28 cellular contexts compared by ENCODE assay signal in the genomic region with DNA sequence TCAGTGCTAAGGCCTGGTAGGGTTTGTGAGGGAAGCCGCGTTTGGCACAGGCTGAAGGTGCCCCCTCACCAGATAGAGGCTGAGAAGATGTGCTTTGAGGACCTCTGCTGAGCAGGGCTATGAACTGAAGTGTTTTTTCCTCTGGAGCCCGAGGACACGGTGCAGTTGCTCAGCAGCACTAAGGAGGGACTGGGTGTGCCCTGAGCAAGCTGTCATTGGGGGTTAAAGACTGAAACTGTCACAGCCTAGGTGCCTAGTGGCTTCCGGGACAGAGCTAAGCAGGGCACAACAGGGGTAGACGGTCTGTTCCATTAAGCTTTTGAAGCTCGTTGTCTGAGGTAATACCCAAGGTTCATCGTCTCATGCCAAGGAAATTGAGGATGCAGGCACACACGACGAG. TPM values are rescaled to one million over a fixed set of nuclear protein-coding genes. Genes with fewer than 3 reads are reported as not detected.
A peak's percentile ranks its signal among the peaks of the same experiment; 100 is the strongest.
DNase-seq lines count a peak whose midpoint lies in the region; ATAC-seq, FAIRE-seq and TF ChIP-seq lines count a peak whose summit lies in the region.
"Had no signal": no experiment of that assay in that cellular context is flagged by ENCODE, and none has a peak within 500 bp of the region (broad histone marks: within the 10 kb centered on the region; RNA-seq: fewer than 3 reads in every experiment).

No MANE protein-coding gene starts in this region.

- H2AK5ac ChIP-seq in H1 (ENCODE audit: low read depth, low read length) = 0 out of 2 replicates have a peak overlapping the region, but pooled peaks have one; percentile 56

- POLR2A ChIA-PET in H1 (lab: Charles Lee; ENCODE audit: partially characterized antibody) = interaction anchor here (1.0 to 1.5 kb wide), 2 partner anchors 26 to 85 kb away, joined by 3 read pairs; no protein-coding TSS in a partner anchor

- intact Hi-C loops in mucosa of descending colon (cut with DNase I, micrococcal nuclease) = loop anchor here in 1 of 2 donors (5.0 kb wide), 1 partner anchor 87 kb away; no protein-coding TSS in a partner anchor

- peak overlapping the region; percentile 80 for H2AFZ ChIP-seq in MM.1S (ENCODE audit: low read length)
- peak overlapping the region; percentile 73; the same call in 1 of the 2 replicates for H2AFZ ChIP-seq in H1 (ENCODE audit: low read length)

- H3F3A ChIP-seq in MM.1S (ENCODE audit: insufficient read depth, low read length) = peaks cover 3% of the 10 kb centered on the region; the same call in 1 of the 2 replicates

- no peak overlapping the region for H2BK20ac ChIP-seq in H1 (ENCODE audit: low read length)

- H3K79me1 ChIP-seq in H1 (ENCODE audit: low read depth, low read length) = no peaks in the 10 kb centered on the region

- no peaks in the 10 kb centered on the region for H3K9me2 ChIP-seq in MM.1S (replicated peaks; ENCODE audit: insufficient read depth, low read length)

- DNase-seq in MM.1S (peak; percentile 68), H1 (ENCODE audit: low read depth in 1 of 2, low spot score in 2 of 2) (no peak), mucosa of descending colon (peak in 2 of 3 donors; percentile 48 to 57), suprapubic skin (ENCODE audit: low spot score in 2 of 2) (no peak), NCI-H2029 treated with DMSO at 0.1 percent for 48 hours (lab: John Stamatoyannopoulos, UW) (no peak)
- DNase-seq in activated CD4-positive, CD25-positive, alpha-beta regulatory T cell treated with anti-CD3 and anti-CD28 coated beads, Interleukin-2, amount 50 U/mL, for 72 hours = no peak
- DNase-seq: activated CD4-positive, alpha-beta T cell treated with anti-CD3 and anti-CD28 coated beads for 48 hours; activated effector memory CD4-positive, alpha-beta T cell treated with anti-CD3 and anti-CD28 coated beads, Interleukin-2, amount 50 U/mL, for 16 hours; anterior cingulate cortex; BE2C; EL; midbrain; natural killer cell; NCI-H1436; NCI-H2081 treated with DMSO at 0.1 percent for 48 hours; NCI-H2227 treated with DMSO at 0.1 percent for 48 hours; NCI-H526 treated with DMSO at 0.1 percent for 48 hours; occipital lobe; stimulated activated CD4-positive, alpha-beta T cell treated with anti-CD3 and anti-CD28 coated beads, Interleukin-2, amount 100 ng/mL, for 24 hours had no signal

- FAIRE-seq in H1 (lab: Jason Lieb, UNC) = no peak
- FAIRE-seq: islet of Langerhans had no signal

- no peaks in the 10 kb centered on the region for H3K23me2 ChIP-seq in H1 (ENCODE audit: low read depth, low read length)

- H3K14ac ChIP-seq in H1 (ENCODE audit: insufficient read length) = no peak overlapping the region

- WGBS in H1 (ENCODE audit: extremely low coverage in 1 of 2, insufficient coverage in 1 of 2, insufficient read length in 1 of 2, insufficient replicate concordance in 2 of 2, low coverage in 1 of 2, low lambda C conversion rate in 2 of 2, missing lambda C conversion rate in 1 of 2), 2 experiments = 84% methylated on average over 10 of the region's 10 CpGs; no CpG with 5 or more reads in 1 of the 2 experiments
- WGBS in suprapubic skin = 64% methylated on average over 10 of the region's 10 CpGs

- H4K91ac ChIP-seq in H1 (replicated peaks; ENCODE audit: insufficient read length, low read length) = peak overlapping the region; percentile 20

- no peak for TF ChIP-seq RAD21 in H1 (IDR thresholded peaks at IDR 0.05 in 1 of 2, conservative IDR thresholded peaks at IDR 0.05 in 1 of 2; ENCODE audit: low read depth in 2 of 2, low read length in 2 of 2)

- H4K5ac ChIP-seq in H1 (ENCODE audit: insufficient read length, low read depth, low read length) = no peak overlapping the region

- H3K9ac ChIP-seq in MM.1S (ENCODE audit: low read length) (peak overlapping the region; percentile 40; the same call in 1 of the 2 replicates), H1 (replicated peaks in 1 of 4; ENCODE audit: extremely low read depth in 1 of 4, low read depth in 3 of 4, low read length in 3 of 4) (no peak overlapping the region; a peak in 1 of 7 replicates)

- H3K4me1 ChIP-seq in MM.1S (ENCODE audit: low read length) = peaks cover 10% of the 10 kb centered on the region
- H3K4me1 ChIP-seq in H1 (replicated peaks in 1 of 4; ENCODE audit: control insufficient read depth in 3 of 4, insufficient read depth in 4 of 4, low read length in 3 of 4) = peaks cover 0 to 17% (median 7%) of the 10 kb centered on the region in 4 experiments; a peak in 6 of 7 replicates
- H3K4me1 ChIP-seq in mucosa of descending colon (ENCODE audit: low read depth) = peaks cover 12% of the 10 kb centered on the region
- peaks cover 45% of the 10 kb centered on the region for H3K4me1 ChIP-seq in suprapubic skin
- H3K4me1 ChIP-seq: BE2C, breast epithelium had no signal

- H3K4me2 ChIP-seq in MM.1S (ENCODE audit: low read depth, low read length) = peak overlapping the region; percentile 91
- peak overlapping the region in 1 of 2 experiments; percentile 27; a peak in 1 of 4 replicates for H3K4me2 ChIP-seq in H1 (ENCODE audit: insufficient read depth in 1 of 2, low read depth in 2 of 2, low read length in 2 of 2)
- H3K4me2 ChIP-seq: smooth muscle cell had no signal

- H4K8ac ChIP-seq in H1 (ENCODE audit: extremely low read depth, insufficient read depth, low read length) = no peak overlapping the region

- peak overlapping the region; percentile 40 for H2BK120ac ChIP-seq in H1 (replicated peaks; ENCODE audit: low read depth, low read length)

- peak; percentile 87 for ATAC-seq in mucosa of descending colon
- ATAC-seq in GM21367 (IDR thresholded peaks at IDR 0.05; ENCODE audit: unreplicated experiment) = no peak
- ATAC-seq: natural killer cell, Right ventricle myocardium inferior had no signal

- no peaks in the 10 kb centered on the region for H3K79me2 ChIP-seq in MM.1S (ENCODE audit: low read length)
- no peaks in the 10 kb centered on the region for H3K79me2 ChIP-seq in H1 (ENCODE audit: control insufficient read depth in 1 of 2, insufficient read depth in 2 of 2, low read length in 2 of 2)

- H2BK15ac ChIP-seq in H1 (ENCODE audit: low read length) = peak overlapping the region; percentile 48; the same call in 1 of the 2 replicates

- no peak overlapping the region for H2BK5ac ChIP-seq in H1 (ENCODE audit: low read depth, low read length)

- H3K27me3 ChIP-seq in MM.1S (replicated peaks; ENCODE audit: insufficient read depth, low read length) (peaks cover 52% of the 10 kb centered on the region), H1 (replicated peaks in 1 of 4; ENCODE audit: control insufficient read depth in 3 of 4, extremely low read depth in 1 of 4, insufficient read depth in 3 of 4, low read length in 3 of 4) (no peaks in the 10 kb centered on the region), suprapubic skin (peaks cover 17% of the 10 kb centered on the region)
- H3K27me3 ChIP-seq: breast epithelium had no signal

- H3K18ac ChIP-seq in H1 (ENCODE audit: extremely low read depth, low read length) = peak overlapping the region; percentile 44; the same call in 1 of the 2 replicates

- TF ChIP-seq POLR2A in H1 (IDR thresholded peaks at IDR 0.05; ENCODE audit: control extremely low read depth in 1 of 2, low read depth in 2 of 2, low read length in 2 of 2) (no peak), suprapubic skin (IDR thresholded peaks at IDR 0.05) (no peak)

- H4K20me1 ChIP-seq in MM.1S (ENCODE audit: insufficient read depth, low read length) (no peaks in the 10 kb centered on the region), H1 (replicated peaks in 1 of 2; ENCODE audit: control insufficient read depth in 1 of 2, insufficient read depth in 2 of 2, low read length in 2 of 2) (no peaks in the 10 kb centered on the region)

- H3K9me3 ChIP-seq in MM.1S (replicated peaks; ENCODE audit: insufficient read depth, low read length) (no peaks in the 10 kb centered on the region), H1 (ENCODE audit: insufficient read depth in 2 of 2, low read depth in 1 of 2, low read length in 1 of 2) (no peaks in the 10 kb centered on the region), mucosa of descending colon (no peaks in the 10 kb centered on the region), suprapubic skin (no peaks in the 10 kb centered on the region)
- H3K9me3 ChIP-seq: BE2C, breast epithelium, HAP-1, thoracic aorta had no signal

- no peak overlapping the region for H3K56ac ChIP-seq in H1 (replicated peaks; ENCODE audit: insufficient read length, low read depth, low read length)

- peak overlapping the region; percentile 32; the same call in 1 of the 2 replicates for H3K27ac ChIP-seq in MM.1S (ENCODE audit: low read length)
- no peak overlapping the region for H3K27ac ChIP-seq in H1 (ENCODE audit: low read depth, low read length)
- peak overlapping the region; percentile 67 for H3K27ac ChIP-seq in suprapubic skin
- H3K27ac ChIP-seq: thoracic aorta had no signal

- H2BK12ac ChIP-seq in H1 (ENCODE audit: low read depth, low read length) = peak overlapping the region; percentile 5; the same call in 1 of the 2 replicates

- no peak overlapping the region for H3K4ac ChIP-seq in H1 (replicated peaks; ENCODE audit: insufficient read length, low read depth, low read length)

- no peak for TF ChIP-seq CTCF in MM.1S (IDR thresholded peaks at IDR 0.05; ENCODE audit: low read length)
- TF ChIP-seq CTCF in H1 (IDR thresholded peaks at IDR 0.05; ENCODE audit: control extremely low read depth in 1 of 3, insufficient read depth in 1 of 3, low read depth in 1 of 3, low read length in 3 of 3) = no peak
- no peak for TF ChIP-seq CTCF in mucosa of descending colon (IDR thresholded peaks at IDR 0.05)
- TF ChIP-seq CTCF in suprapubic skin (IDR thresholded peaks at IDR 0.05) = no peak

- no peak overlapping the region for H3K23ac ChIP-seq in H1 (ENCODE audit: insufficient read length)

- CTCF ChIA-PET in H1 (lab: Charles Lee; ENCODE audit: partially characterized antibody) = interaction anchor here (0.6 to 17.7 kb wide), 12 partner anchors 8 to 118 kb away, joined by 3 to 434 read pairs (median 4); partner anchors contain the start of genes ASGR1 and SLC16A11

- H3K4me3 ChIP-seq in MM.1S (ENCODE audit: low read length) = peak overlapping the region; percentile 46
- no peak overlapping the region for H3K4me3 ChIP-seq in H1 (ENCODE audit: extremely low read depth in 1 of 4, insufficient read depth in 2 of 4, low read depth in 3 of 4, low read length in 4 of 4)
- no peak overlapping the region for H3K4me3 ChIP-seq in mucosa of descending colon
- no peak overlapping the region for H3K4me3 ChIP-seq in suprapubic skin
- H3K4me3 ChIP-seq: breast epithelium, HAP-1, smooth muscle cell, thoracic aorta had no signal

- H3K36me3 ChIP-seq in MM.1S (replicated peaks; ENCODE audit: insufficient read depth, low read length) (no peaks in the 10 kb centered on the region), H1 (ENCODE audit: control insufficient read depth in 2 of 4, insufficient read depth in 4 of 4, low read length in 3 of 4) (no peaks in the 10 kb centered on the region), mucosa of descending colon (ENCODE audit: low read depth) (no peaks in the 10 kb centered on the region), suprapubic skin (no peaks in the 10 kb centered on the region)
- H3K36me3 ChIP-seq: BE2C, breast epithelium, HAP-1, thoracic aorta had no signal

- TF ChIP-seq EP300 in H1 (IDR thresholded peaks at IDR 0.05; ENCODE audit: borderline replicate concordance in 1 of 2, low read depth in 2 of 2, low read length in 2 of 2) (no peak), suprapubic skin (IDR thresholded peaks at IDR 0.05) (no peak)

RNA-seq across cellular contexts. Expression of gene ASGR2, which starts 24.8 kb away (rescaled TPM):
- total RNA-seq in H1 (2021; fragmentation: NEBNext Ultra II Directional; extraction: Animal tissue kit (Norgen Biotek cat#: 25700)) = not detected in 2 replicates
- polyA plus RNA-seq in H1 (2011; rRNA removed) = 0.61 and 0.91 TPM in 2 replicates
- 0.49 TPM for polyA plus RNA-seq in H1 (2011; cell fraction: cytosol; rRNA removed)
- polyA plus RNA-seq in H1 (2011; cell fraction: nucleus; rRNA removed) = 0.51 TPM
- 0.52 to 0.74 TPM (median 0.57 TPM) in 3 of 4 replicates, not detected in the other for polyA plus RNA-seq in H1 (2012, experiment 1 of 2)
- not detected for polyA plus RNA-seq in H1 (2012, experiment 2 of 2)
- 0.20 TPM for polyA plus RNA-seq in H1 (2013, experiment 1 of 2)
- 0.11 TPM for polyA plus RNA-seq in H1 (2013, experiment 2 of 2)
- polyA minus RNA-seq in H1 (2011; rRNA and poly(A)+ RNA removed) = not detected in 2 replicates
- polyA minus RNA-seq in H1 (2011; cell fraction: cytosol; rRNA and poly(A)+ RNA removed) = not detected
- not detected for polyA minus RNA-seq in H1 (2011; cell fraction: nucleus; rRNA and poly(A)+ RNA removed)
- total RNA-seq in mucosa of descending colon (under 1 TPM in 1 of 3 donors, not detected in 2; 0.96 TPM), suprapubic skin (10 to 100 TPM in 1 of 4 donors, 1 to 10 TPM in 3; 3.4 to 11.8 (median 6.8) TPM)
- total RNA-seq: occipital lobe; renal cortical epithelial cell; smooth muscle cell; T-helper 2 cell treated with Interferon-gamma antibody and Interleukin-4, amounts not matched to agents 100 ng/mL and 5 ng/mL, for 36 hours had no signal

RNA-seq across cellular contexts. Expression of gene ASGR1, which starts 39.8 kb away (rescaled TPM):
- 8.6 and 10.8 TPM in 2 replicates for total RNA-seq in H1 (2021; fragmentation: NEBNext Ultra II Directional; extraction: Animal tissue kit (Norgen Biotek cat#: 25700))
- polyA plus RNA-seq in H1 (2011; rRNA removed) = 14.5 and 16.1 TPM in 2 replicates
- polyA plus RNA-seq in H1 (2011; cell fraction: cytosol; rRNA removed) = 16.1 TPM
- 29.5 TPM for polyA plus RNA-seq in H1 (2011; cell fraction: nucleus; rRNA removed)
- polyA plus RNA-seq in H1 (2012, experiment 1 of 2) = 7.0 to 16.3 TPM (median 14.5 TPM) in 4 replicates
- polyA plus RNA-seq in H1 (2012, experiment 2 of 2) = 11.2 TPM
- polyA plus RNA-seq in H1 (2013, experiment 1 of 2) = 9.1 TPM
- 8.6 TPM for polyA plus RNA-seq in H1 (2013, experiment 2 of 2)
- polyA minus RNA-seq in H1 (2011; rRNA and poly(A)+ RNA removed) = 3.9 and 4.1 TPM in 2 replicates
- polyA minus RNA-seq in H1 (2011; cell fraction: cytosol; rRNA and poly(A)+ RNA removed) = 5.0 TPM
- 4.8 TPM for polyA minus RNA-seq in H1 (2011; cell fraction: nucleus; rRNA and poly(A)+ RNA removed)
- total RNA-seq in mucosa of descending colon (1 to 10 TPM in 2 of 3 donors, under 1 TPM in 1; 0.35 to 1.6 (median 1.2) TPM), suprapubic skin (1 to 10 TPM; 1.3 to 2.3 (median 2.0) TPM)

RNA-seq across cellular contexts. Expression of gene CLEC10A, which starts 59.3 kb away (rescaled TPM):
- not detected in 2 replicates for total RNA-seq in H1 (2021; fragmentation: NEBNext Ultra II Directional; extraction: Animal tissue kit (Norgen Biotek cat#: 25700))
- polyA plus RNA-seq in H1 (2011; rRNA removed) = 0.17 TPM in 1 of 2 replicates, not detected in the other
- polyA plus RNA-seq in H1 (2011; cell fraction: cytosol; rRNA removed) = not detected
- polyA plus RNA-seq in H1 (2011; cell fraction: nucleus; rRNA removed) = not detected
- not detected in 4 replicates for polyA plus RNA-seq in H1 (2012, experiment 1 of 2)
- not detected for polyA plus RNA-seq in H1 (2012, experiment 2 of 2)
- polyA plus RNA-seq in H1 (2013, experiment 1 of 2) = not detected
- not detected for polyA plus RNA-seq in H1 (2013, experiment 2 of 2)
- not detected in 2 replicates for polyA minus RNA-seq in H1 (2011; rRNA and poly(A)+ RNA removed)
- polyA minus RNA-seq in H1 (2011; cell fraction: cytosol; rRNA and poly(A)+ RNA removed) = not detected
- not detected for polyA minus RNA-seq in H1 (2011; cell fraction: nucleus; rRNA and poly(A)+ RNA removed)
- total RNA-seq in mucosa of descending colon (10 to 100 TPM in 1 of 3 donors, 1 to 10 TPM in 2; 3.1 to 15.1 (median 8.9) TPM), suprapubic skin (1 to 10 TPM; 1.6 to 3.3 (median 1.7) TPM)
- total RNA-seq: occipital lobe; renal cortical epithelial cell; smooth muscle cell; T-helper 2 cell treated with Interferon-gamma antibody and Interleukin-4, amounts not matched to agents 100 ng/mL and 5 ng/mL, for 36 hours had no signal
- polyA plus RNA-seq: smooth muscle cell had no signal

Comparison
In these comparisons a context has a peak if more than half of its experiments do, and no peak if none do; other contexts are left out.
1. DNase-seq: peak in MM.1S (single experiment) and mucosa of descending colon (2 of 3); none in H1 (0 of 2), suprapubic skin (0 of 2), activated CD4-positive, CD25-positive, alpha-beta regulatory T cell treated with anti-CD3 and anti-CD28 coated beads, Interleukin-2, amount 50 U/mL, for 72 hours (single experiment) and NCI-H2029 treated with DMSO at 0.1 percent for 48 hours (single experiment).